ENCODE assay signal across 12 cellular contexts in the genomic region with DNA sequence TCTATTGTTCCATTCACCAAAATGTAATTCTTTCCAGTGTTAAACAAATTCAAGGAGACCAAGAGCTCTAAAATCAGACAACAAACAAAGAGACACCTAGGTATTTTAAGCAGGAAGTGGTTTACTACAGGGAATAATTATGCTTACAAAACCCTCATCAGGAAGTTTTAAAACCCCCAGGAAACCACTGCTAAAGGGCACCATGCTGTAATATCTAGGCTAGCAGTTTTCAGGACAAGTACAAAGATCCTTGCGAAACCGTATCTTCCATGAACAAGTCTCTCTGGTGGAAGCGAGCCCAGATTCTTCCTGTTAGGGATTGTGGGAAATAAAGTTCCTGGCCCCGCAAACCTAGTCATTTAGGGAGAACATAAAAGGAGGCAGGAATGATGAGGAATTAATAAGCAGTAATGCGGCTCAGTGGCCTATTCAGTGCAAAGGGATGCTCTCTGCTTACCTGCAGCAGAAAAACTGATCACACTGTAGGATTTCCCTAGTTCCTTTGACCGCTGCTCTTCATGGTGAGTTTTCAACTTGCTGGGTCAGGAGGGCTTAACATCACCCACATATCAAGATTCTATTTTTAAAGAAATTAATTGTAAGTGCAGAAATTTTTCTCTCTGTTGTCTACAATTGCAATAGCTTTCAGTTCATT.
DNase-seq lines count a peak whose midpoint lies in the region.
"Had no signal": no experiment of that assay in that cellular context is flagged by ENCODE, and none has a peak within 500 bp of the region (broad histone marks: within the 10 kb centered on the region; RNA-seq: fewer than 3 reads in every experiment).

No MANE protein-coding gene starts in this region.

- peak; percentile 34 to 50 for DNase-seq in AML-193 (lab: John Stamatoyannopoulos, UW)
- DNase-seq in EH (ENCODE audit: low read depth) = peak; percentile 4
- DNase-seq in SKM-1 (lab: John Stamatoyannopoulos, UW; ENCODE audit: unreplicated experiment) = peak; percentile 5
- DNase-seq in central memory CD4-positive, alpha-beta T cell = peak; percentile 17
- DNase-seq in retina = no peak
- no peak for DNase-seq in HUDEP-2 (lab: John Stamatoyannopoulos, UW; ENCODE audit: unreplicated experiment in 76 of 76)
- no peak for DNase-seq in hepatic stellate cell (ENCODE audit: low spot score)
- DNase-seq in COLO668 (lab: John Stamatoyannopoulos, UW; ENCODE audit: unreplicated experiment) = no peak
- DNase-seq: dorsolateral prefrontal cortex, NCI-H1694 treated with DMSO at 0.1 percent for 48 hours, psoas muscle, spleen had no signal

Comparison
In these comparisons a context has a peak if more than half of its experiments do, and no peak if none do; other contexts are left out.
1. DNase-seq: peak in AML-193 (2 of 2), EH (single experiment), SKM-1 (single experiment) and central memory CD4-positive, alpha-beta T cell (single experiment); none in retina (single experiment), HUDEP-2 (0 of 76), hepatic stellate cell (single experiment) and COLO668 (single experiment).